Comparison of ENCODE assay signal across 14 cellular contexts in genomic region chr19:46818812-46819211, GRCh38. TPM values are rescaled to one million over a fixed set of nuclear protein-coding genes. Genes with fewer than 3 reads are reported as not detected.
DNase-seq lines count a peak whose midpoint lies in the region; ATAC-seq and TF ChIP-seq lines count a peak whose summit lies in the region.
"Had no signal": no experiment of that assay in that cellular context is flagged by ENCODE, and none has a peak within 500 bp of the region (broad histone marks: within the 10 kb centered on the region; RNA-seq: fewer than 3 reads in every experiment).

No MANE protein-coding gene starts in this region.

- H3K27ac ChIP-seq in neuronal stem cell (replicated peaks; ENCODE audit: low read length) (no peak overlapping the region), trophoblast cell (ENCODE audit: low read depth, low read length) (no peak overlapping the region)

- H2AK5ac ChIP-seq in neuronal stem cell (ENCODE audit: low read depth, low read length) (no peak overlapping the region), trophoblast cell (ENCODE audit: low read length) (no peak overlapping the region)

- WGBS in neuronal stem cell (ENCODE audit: extremely low coverage in 2 of 2, insufficient read length in 2 of 2, insufficient replicate concordance in 1 of 2), 2 donors: no CpG with 5 or more reads among the region's 2 CpGs
- no CpG with 5 or more reads among the region's 2 CpGs for WGBS in trophoblast cell (ENCODE audit: extremely low coverage, insufficient coverage, insufficient read length)

- H4K91ac ChIP-seq in neuronal stem cell (ENCODE audit: low read depth, low read length, poor library complexity) (no peak overlapping the region), trophoblast cell (ENCODE audit: low read depth, low read length) (no peak overlapping the region)

- H3K27me3 ChIP-seq in Loucy (ENCODE audit: insufficient read depth, low read length, poor library complexity, severe bottlenecking) (no peaks in the 10 kb centered on the region), neuronal stem cell (ENCODE audit: control insufficient read depth in 3 of 3, insufficient read depth in 3 of 3, low read depth in 1 of 3, low read length in 3 of 3) (no peaks in the 10 kb centered on the region), trophoblast cell (ENCODE audit: insufficient read depth, low read length) (no peaks in the 10 kb centered on the region)

- no peak overlapping the region for H3K4me3 Mint-ChIP-seq in activated CD4-positive, alpha-beta memory T cell treated with anti-CD3 and anti-CD28 coated beads for 36 hours
- no peak overlapping the region for H3K4me3 Mint-ChIP-seq in activated CD4-positive, alpha-beta memory T cell treated with anti-CD3 and anti-CD28 coated beads, Interleukin-2, amount 10 ng/mL, durations not matched to agents 7 days and 5 days
- no peak overlapping the region for H3K4me3 Mint-ChIP-seq in activated CD8-positive, alpha-beta T cell treated with anti-CD3 and anti-CD28 coated beads, Interleukin-2, amount 10 ng/mL, durations not matched to agents 7 days and 5 days
- H3K4me3 Mint-ChIP-seq: activated naive CD4-positive, alpha-beta T cell treated with anti-CD3 and anti-CD28 coated beads, Interleukin-2, amount 50 U/mL, for 24 hours had no signal

- no peak overlapping the region for H3K14ac ChIP-seq in neuronal stem cell (ENCODE audit: low read length)
- H3K14ac ChIP-seq in trophoblast cell (ENCODE audit: low read length): no peak overlapping the region

- DNase-seq in activated CD4-positive, alpha-beta memory T cell treated with anti-CD3 and anti-CD28 coated beads for 36 hours: peak; percentile 49
- DNase-seq in activated CD4-positive, alpha-beta memory T cell treated with anti-CD3 and anti-CD28 coated beads, Interleukin-2, amount 10 ng/mL, durations not matched to agents 7 days and 5 days: no peak
- DNase-seq in activated CD8-positive, alpha-beta T cell treated with anti-CD3 and anti-CD28 coated beads, Interleukin-2, amount 10 ng/mL, durations not matched to agents 7 days and 5 days: peak; percentile 39
- DNase-seq in neuronal stem cell (ENCODE audit: low spot score) (no peak), trophoblast cell (no peak)
- DNase-seq: AML-193; effector memory CD4-positive, alpha-beta T cell; NCI-H526; stimulated activated naive CD4-positive, alpha-beta T cell had no signal

- peak overlapping the region; percentile 31 for H3K4me2 ChIP-seq in Loucy (ENCODE audit: low read depth, low read length, poor library complexity, severe bottlenecking)
- H3K4me2 ChIP-seq in neuronal stem cell (ENCODE audit: insufficient read depth, low read length, poor library complexity, severe bottlenecking): no peak overlapping the region
- H3K4me2 ChIP-seq in trophoblast cell (ENCODE audit: low read length): no peak overlapping the region

- H3K9me2 ChIP-seq in Loucy (replicated peaks; ENCODE audit: low read depth, low read length): no peaks in the 10 kb centered on the region

- no peak overlapping the region for H2BK5ac ChIP-seq in neuronal stem cell (ENCODE audit: low read length)
- no peak overlapping the region for H2BK5ac ChIP-seq in trophoblast cell (ENCODE audit: low read depth, low read length, poor library complexity)

- H3K9ac ChIP-seq in Loucy (ENCODE audit: low read depth, low read length, poor library complexity, severe bottlenecking) (no peak overlapping the region), neuronal stem cell (ENCODE audit: low read depth, low read length, poor library complexity) (no peak overlapping the region), trophoblast cell (ENCODE audit: low read length) (no peak overlapping the region)

- H3K79me2 ChIP-seq in Loucy (ENCODE audit: insufficient read depth, low read length): no peaks in the 10 kb centered on the region
- no peaks in the 10 kb centered on the region for H3K79me2 ChIP-seq in trophoblast cell (ENCODE audit: control insufficient read depth, insufficient read depth, low read length, poor library complexity)

- H3K36me3 ChIP-seq in Loucy (ENCODE audit: insufficient read depth, low read length) (no peaks in the 10 kb centered on the region), neuronal stem cell (replicated peaks in 1 of 2; ENCODE audit: control insufficient read depth in 2 of 2, insufficient read depth in 2 of 2, low read length in 2 of 2) (no peaks in the 10 kb centered on the region), trophoblast cell (ENCODE audit: control insufficient read depth in 1 of 2, insufficient read depth in 2 of 2, low read length in 2 of 2) (no peaks in the 10 kb centered on the region)

- ATAC-seq in activated CD8-positive, alpha-beta T cell treated with anti-CD3 and anti-CD28 coated beads, Interleukin-2, amount 10 ng/mL, durations not matched to agents 7 days and 5 days: no peak
- ATAC-seq in GM21381 (IDR thresholded peaks at IDR 0.05; ENCODE audit: unreplicated experiment) (no peak), HG03460 (IDR thresholded peaks at IDR 0.05; ENCODE audit: unreplicated experiment) (no peak)
- ATAC-seq: naive thymus-derived CD8-positive, alpha-beta T cell had no signal

- H3K4me3 ChIP-seq in Loucy (ENCODE audit: low read length, poor library complexity, severe bottlenecking) (peak overlapping the region; percentile 5), neuronal stem cell (ENCODE audit: low read length in 2 of 2) (no peak overlapping the region), trophoblast cell (ENCODE audit: low read depth, low read length) (no peak overlapping the region)

- CTCF ChIA-PET in activated CD4-positive, alpha-beta memory T cell treated with anti-CD3 and anti-CD28 coated beads for 36 hours (lab: Charles Lee): interaction anchor here (4.0 kb wide), 1 partner anchor 22 kb away, joined by 23 read pairs; no protein-coding TSS in a partner anchor
- CTCF ChIA-PET in activated CD4-positive, alpha-beta memory T cell treated with anti-CD3 and anti-CD28 coated beads, Interleukin-2, amount 10 ng/mL, durations not matched to agents 7 days and 5 days (lab: Charles Lee): interaction anchor here (0.7 to 3.8 kb wide), 3 partner anchors 10 to 61 kb away, joined by 3 to 17 read pairs (median 9); no protein-coding TSS in a partner anchor
- CTCF ChIA-PET in activated CD8-positive, alpha-beta T cell treated with anti-CD3 and anti-CD28 coated beads, Interleukin-2, amount 10 ng/mL, durations not matched to agents 7 days and 5 days (lab: Charles Lee): interaction anchor here (1.5 to 3.9 kb wide), 2 partner anchors 22 to 65 kb away, joined by 4 to 19 read pairs; no protein-coding TSS in a partner anchor

- H3K4ac ChIP-seq in neuronal stem cell (ENCODE audit: low read length) (no peak overlapping the region), trophoblast cell (ENCODE audit: low read depth, low read length) (no peak overlapping the region)

- H3K23ac ChIP-seq in neuronal stem cell (ENCODE audit: low read depth, low read length, poor library complexity) (no peak overlapping the region), trophoblast cell (ENCODE audit: low read length) (no peak overlapping the region)

- TF ChIP-seq CTCF in Loucy (conservative IDR thresholded peaks at IDR 0.05; ENCODE audit: low read length): no peak

- peaks cover 30% of the 10 kb centered on the region for H3K4me1 Mint-ChIP-seq in activated CD4-positive, alpha-beta memory T cell treated with anti-CD3 and anti-CD28 coated beads for 36 hours (ENCODE audit: low read depth)
- peaks cover 35% of the 10 kb centered on the region for H3K4me1 Mint-ChIP-seq in activated CD4-positive, alpha-beta memory T cell treated with anti-CD3 and anti-CD28 coated beads, Interleukin-2, amount 10 ng/mL, durations not matched to agents 7 days and 5 days
- peaks cover 38% of the 10 kb centered on the region for H3K4me1 Mint-ChIP-seq in activated CD8-positive, alpha-beta T cell treated with anti-CD3 and anti-CD28 coated beads, Interleukin-2, amount 10 ng/mL, durations not matched to agents 7 days and 5 days (ENCODE audit: low read depth)

- H3K9me3 ChIP-seq in Loucy (ENCODE audit: insufficient read depth, low read depth, low read length) (no peaks in the 10 kb centered on the region), neuronal stem cell (replicated peaks in 1 of 2; ENCODE audit: control insufficient read depth in 2 of 2, insufficient read depth in 1 of 2, low read depth in 1 of 2, low read length in 2 of 2) (peaks cover 2 to 4% of the 10 kb centered on the region in 2 donors), trophoblast cell (ENCODE audit: insufficient read depth, low read depth, low read length) (peaks cover 2% of the 10 kb centered on the region)

- POLR2A ChIA-PET in activated CD4-positive, alpha-beta memory T cell treated with anti-CD3 and anti-CD28 coated beads for 36 hours (lab: Charles Lee): no interaction called here
- POLR2A ChIA-PET in activated CD4-positive, alpha-beta memory T cell treated with anti-CD3 and anti-CD28 coated beads, Interleukin-2, amount 10 ng/mL, durations not matched to agents 7 days and 5 days (lab: Charles Lee): no interaction called here
- POLR2A ChIA-PET in activated CD8-positive, alpha-beta T cell treated with anti-CD3 and anti-CD28 coated beads, Interleukin-2, amount 10 ng/mL, durations not matched to agents 7 days and 5 days (lab: Charles Lee): no interaction called here

- no peak overlapping the region for H3K27ac Mint-ChIP-seq in activated CD4-positive, alpha-beta memory T cell treated with anti-CD3 and anti-CD28 coated beads for 36 hours
- no peak overlapping the region for H3K27ac Mint-ChIP-seq in activated CD4-positive, alpha-beta memory T cell treated with anti-CD3 and anti-CD28 coated beads, Interleukin-2, amount 10 ng/mL, durations not matched to agents 7 days and 5 days
- H3K27ac Mint-ChIP-seq in activated CD8-positive, alpha-beta T cell treated with anti-CD3 and anti-CD28 coated beads, Interleukin-2, amount 10 ng/mL, durations not matched to agents 7 days and 5 days: no peak overlapping the region
- H3K27ac Mint-ChIP-seq: activated naive CD4-positive, alpha-beta T cell treated with anti-CD3 and anti-CD28 coated beads, Interleukin-2, amount 50 U/mL, for 24 hours had no signal

- no peak overlapping the region for H4K8ac ChIP-seq in neuronal stem cell (ENCODE audit: low read depth, low read length)
- no peak overlapping the region for H4K8ac ChIP-seq in trophoblast cell (ENCODE audit: low read depth, low read length)

- H4K12ac ChIP-seq in trophoblast cell (ENCODE audit: low read depth, low read length): no peak overlapping the region

- H3K18ac ChIP-seq in neuronal stem cell (ENCODE audit: low read length): no peak overlapping the region
- H3K18ac ChIP-seq in trophoblast cell (ENCODE audit: low read length): no peak overlapping the region

- H3K27me3 Mint-ChIP-seq in activated CD4-positive, alpha-beta memory T cell treated with anti-CD3 and anti-CD28 coated beads for 36 hours: no peaks in the 10 kb centered on the region
- H3K27me3 Mint-ChIP-seq in activated CD4-positive, alpha-beta memory T cell treated with anti-CD3 and anti-CD28 coated beads, Interleukin-2, amount 10 ng/mL, durations not matched to agents 7 days and 5 days: peaks cover 2% of the 10 kb centered on the region
- H3K27me3 Mint-ChIP-seq in activated CD8-positive, alpha-beta T cell treated with anti-CD3 and anti-CD28 coated beads, Interleukin-2, amount 10 ng/mL, durations not matched to agents 7 days and 5 days (ENCODE audit: low read depth): peaks cover 3% of the 10 kb centered on the region
- H3K27me3 Mint-ChIP-seq: activated naive CD4-positive, alpha-beta T cell treated with anti-CD3 and anti-CD28 coated beads, Interleukin-2, amount 50 U/mL, for 24 hours; naive thymus-derived CD8-positive, alpha-beta T cell had no signal

- no peak overlapping the region for H2AFZ ChIP-seq in Loucy (ENCODE audit: low read length)
- peak overlapping the region; percentile 45 for H2AFZ ChIP-seq in neuronal stem cell (ENCODE audit: low read length)
- no peak overlapping the region for H2AFZ ChIP-seq in trophoblast cell (ENCODE audit: insufficient read depth, low read length, poor library complexity)

- H3K79me1 ChIP-seq in neuronal stem cell (ENCODE audit: low read depth, low read length): no peaks in the 10 kb centered on the region
- no peaks in the 10 kb centered on the region for H3K79me1 ChIP-seq in trophoblast cell (ENCODE audit: low read length)

- H2BK12ac ChIP-seq in neuronal stem cell (ENCODE audit: low read length) (no peak overlapping the region), trophoblast cell (ENCODE audit: low read length) (no peak overlapping the region)

- no peak overlapping the region for H2BK15ac ChIP-seq in neuronal stem cell (ENCODE audit: low read length)

- no peaks in the 10 kb centered on the region for H4K20me1 ChIP-seq in Loucy (ENCODE audit: insufficient read depth, low read length, poor library complexity, severe bottlenecking)

- no peaks in the 10 kb centered on the region for H3K9me3 Mint-ChIP-seq in activated CD4-positive, alpha-beta memory T cell treated with anti-CD3 and anti-CD28 coated beads for 36 hours
- H3K9me3 Mint-ChIP-seq in activated CD4-positive, alpha-beta memory T cell treated with anti-CD3 and anti-CD28 coated beads, Interleukin-2, amount 10 ng/mL, durations not matched to agents 7 days and 5 days: no peaks in the 10 kb centered on the region
- H3K9me3 Mint-ChIP-seq in activated CD8-positive, alpha-beta T cell treated with anti-CD3 and anti-CD28 coated beads, Interleukin-2, amount 10 ng/mL, durations not matched to agents 7 days and 5 days (ENCODE audit: insufficient read depth): no peaks in the 10 kb centered on the region
- H3K9me3 Mint-ChIP-seq: activated naive CD4-positive, alpha-beta T cell treated with anti-CD3 and anti-CD28 coated beads, Interleukin-2, amount 50 U/mL, for 24 hours; naive thymus-derived CD8-positive, alpha-beta T cell had no signal

- H2BK120ac ChIP-seq in neuronal stem cell (ENCODE audit: low read depth, low read length) (no peak overlapping the region), trophoblast cell (ENCODE audit: insufficient read depth, low read length, poor library complexity) (no peak overlapping the region)

- intact Hi-C loops in activated CD4-positive, alpha-beta memory T cell treated with anti-CD3 and anti-CD28 coated beads for 36 hours (cut with micrococcal nuclease): no loop called here

- no peaks in the 10 kb centered on the region for H3F3A ChIP-seq in Loucy (ENCODE audit: low read depth)

- H3K4me1 ChIP-seq in Loucy (ENCODE audit: insufficient read depth, low read length, poor library complexity, severe bottlenecking) (peaks cover 24% of the 10 kb centered on the region), neuronal stem cell (ENCODE audit: control insufficient read depth in 2 of 2, insufficient read depth in 1 of 2, low read depth in 1 of 2, low read length in 2 of 2) (peaks cover 5 to 16% of the 10 kb centered on the region in 2 donors), trophoblast cell (ENCODE audit: control insufficient read depth in 1 of 2, insufficient read depth in 2 of 2, low read length in 2 of 2) (peaks cover 10% of the 10 kb centered on the region in 2 experiments)

- H3K36me3 Mint-ChIP-seq in activated CD4-positive, alpha-beta memory T cell treated with anti-CD3 and anti-CD28 coated beads for 36 hours: no peaks in the 10 kb centered on the region
- H3K36me3 Mint-ChIP-seq in activated CD4-positive, alpha-beta memory T cell treated with anti-CD3 and anti-CD28 coated beads, Interleukin-2, amount 10 ng/mL, durations not matched to agents 7 days and 5 days (ENCODE audit: low read depth): no peaks in the 10 kb centered on the region
- no peaks in the 10 kb centered on the region for H3K36me3 Mint-ChIP-seq in activated CD8-positive, alpha-beta T cell treated with anti-CD3 and anti-CD28 coated beads, Interleukin-2, amount 10 ng/mL, durations not matched to agents 7 days and 5 days (ENCODE audit: low read depth)
- H3K36me3 Mint-ChIP-seq: activated naive CD4-positive, alpha-beta T cell treated with anti-CD3 and anti-CD28 coated beads, Interleukin-2, amount 50 U/mL, for 24 hours; naive thymus-derived CD8-positive, alpha-beta T cell had no signal

RNA-seq across cellular contexts. Expression of gene SLC1A5, which starts 30.4 kb away (rescaled TPM):
- total RNA-seq in activated CD4-positive, alpha-beta memory T cell treated with anti-CD3 and anti-CD28 coated beads for 36 hours: 100 to 1,000 TPM; 202 to 205 TPM
- 100 to 1,000 TPM; 200 to 208 TPM for total RNA-seq in activated CD4-positive, alpha-beta memory T cell treated with anti-CD3 and anti-CD28 coated beads, Interleukin-2, amount 10 ng/mL, durations not matched to agents 7 days and 5 days
- 100 to 1,000 TPM; 176 to 178 TPM for total RNA-seq in activated CD8-positive, alpha-beta T cell treated with anti-CD3 and anti-CD28 coated beads, Interleukin-2, amount 10 ng/mL, durations not matched to agents 7 days and 5 days
- polyA plus RNA-seq in neuronal stem cell (2013, experiment 1 of 2): 54.5 TPM
- 53.6 TPM for polyA plus RNA-seq in neuronal stem cell (2013, experiment 2 of 2)
- polyA plus RNA-seq in trophoblast cell (2013): 134 and 139 TPM in 2 replicates

RNA-seq across cellular contexts. Expression of gene AP2S1, which starts 31.8 kb away (rescaled TPM):
- 100 to 1,000 TPM; 108 to 117 TPM for total RNA-seq in activated CD4-positive, alpha-beta memory T cell treated with anti-CD3 and anti-CD28 coated beads for 36 hours
- 100 to 1,000 TPM; 116 to 117 TPM for total RNA-seq in activated CD4-positive, alpha-beta memory T cell treated with anti-CD3 and anti-CD28 coated beads, Interleukin-2, amount 10 ng/mL, durations not matched to agents 7 days and 5 days
- 100 to 1,000 TPM; 151 to 154 TPM for total RNA-seq in activated CD8-positive, alpha-beta T cell treated with anti-CD3 and anti-CD28 coated beads, Interleukin-2, amount 10 ng/mL, durations not matched to agents 7 days and 5 days
- 133 TPM for polyA plus RNA-seq in neuronal stem cell (2013, experiment 1 of 2)
- 137 TPM for polyA plus RNA-seq in neuronal stem cell (2013, experiment 2 of 2)
- 234 TPM in 2 replicates for polyA plus RNA-seq in trophoblast cell (2013)

RNA-seq across cellular contexts. Expression of gene ARHGAP35, which starts 42.0 kb away (rescaled TPM):
- total RNA-seq in activated CD4-positive, alpha-beta memory T cell treated with anti-CD3 and anti-CD28 coated beads for 36 hours: 10 to 100 TPM; 17.8 to 18.5 TPM
- total RNA-seq in activated CD4-positive, alpha-beta memory T cell treated with anti-CD3 and anti-CD28 coated beads, Interleukin-2, amount 10 ng/mL, durations not matched to agents 7 days and 5 days: 10 to 100 TPM; 35.4 to 36.0 TPM
- 10 to 100 TPM; 23.9 to 24.1 TPM for total RNA-seq in activated CD8-positive, alpha-beta T cell treated with anti-CD3 and anti-CD28 coated beads, Interleukin-2, amount 10 ng/mL, durations not matched to agents 7 days and 5 days
- polyA plus RNA-seq in neuronal stem cell (2013, experiment 1 of 2): 35.6 TPM
- polyA plus RNA-seq in neuronal stem cell (2013, experiment 2 of 2): 37.6 TPM
- 22.3 and 23.6 TPM in 2 replicates for polyA plus RNA-seq in trophoblast cell (2013)

Comparison
In these comparisons a context has a peak if more than half of its experiments do, and no peak if none do; other contexts are left out.
1. DNase-seq: peak in activated CD4-positive, alpha-beta memory T cell treated with anti-CD3 and anti-CD28 coated beads for 36 hours (single experiment) and activated CD8-positive, alpha-beta T cell treated with anti-CD3 and anti-CD28 coated beads, Interleukin-2, amount 10 ng/mL, durations not matched to agents 7 days and 5 days (single experiment); none in activated CD4-positive, alpha-beta memory T cell treated with anti-CD3 and anti-CD28 coated beads, Interleukin-2, amount 10 ng/mL, durations not matched to agents 7 days and 5 days (single experiment), neuronal stem cell (single experiment) and trophoblast cell (0 of 2).